Comparison of ENCODE assay signal across 14 cellular contexts in the genomic region with DNA sequence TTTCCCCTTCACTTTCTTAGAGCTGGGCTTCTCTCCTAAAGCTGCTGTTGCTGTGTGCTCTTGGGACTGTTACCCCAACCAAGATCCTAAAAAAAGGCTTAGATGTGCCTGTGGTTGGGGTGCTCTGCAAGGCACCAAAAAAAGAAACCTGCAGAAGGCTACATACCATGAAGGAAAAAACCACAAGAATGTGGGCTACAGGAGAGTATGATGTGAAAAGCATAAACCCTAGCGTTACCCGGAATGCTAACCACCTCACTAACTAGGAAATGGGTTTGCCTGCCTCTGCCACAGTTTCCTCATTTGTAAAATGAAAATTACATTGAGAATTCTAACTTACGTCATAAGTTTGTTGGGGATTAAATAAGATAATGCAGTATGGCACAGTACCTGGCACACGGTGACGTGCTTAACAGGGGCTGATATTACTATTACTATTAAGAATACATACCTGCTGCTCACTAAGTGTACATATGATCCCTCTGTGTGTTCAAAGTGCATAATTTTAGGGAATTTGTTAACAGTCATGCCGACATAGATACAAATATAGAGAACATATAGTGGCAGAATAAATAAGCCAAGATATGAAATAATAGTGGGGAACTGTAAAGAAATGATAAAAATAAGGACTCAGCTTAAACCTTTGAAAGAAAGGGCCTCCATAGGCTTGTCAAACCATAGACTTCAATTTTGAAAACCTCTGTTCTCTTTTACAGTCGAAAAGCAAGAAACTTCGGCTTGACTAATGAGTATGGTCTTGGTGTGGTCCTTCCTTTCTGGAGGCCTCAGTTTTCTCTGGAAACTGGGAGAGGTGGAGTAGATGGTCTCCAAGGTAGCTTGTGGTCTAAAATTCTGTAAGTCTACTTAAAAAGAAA.
DNase-seq lines count a peak whose midpoint lies in the region; ATAC-seq, FAIRE-seq and TF ChIP-seq lines count a peak whose summit lies in the region.
"Had no signal": no experiment of that assay in that cellular context is flagged by ENCODE, and none has a peak within 500 bp of the region (broad histone marks: within the 10 kb centered on the region; RNA-seq: fewer than 3 reads in every experiment).

No MANE protein-coding gene starts in this region.

- peak overlapping the region in 8 of 11 experiments; percentile 6 to 52 (median 28); a peak in 10 of 22 replicates for H3K9ac ChIP-seq in BLaER1 treated with 17β-estradiol and CSF1 and Interleukin-3, amounts not matched to agents 10 nM and 100 nM
- H3K9ac ChIP-seq in mesendoderm (ENCODE audit: low read length) = no peak overlapping the region
- no peak overlapping the region for H3K9ac ChIP-seq in trophoblast cell (ENCODE audit: low read length)

- no peak overlapping the region for H2BK12ac ChIP-seq in trophoblast cell (ENCODE audit: low read length)

- CTCF ChIA-PET in activated CD4-positive, alpha-beta memory T cell treated with anti-CD3 and anti-CD28 coated beads, Interleukin-2, amount 10 ng/mL, durations not matched to agents 7 days and 5 days (lab: Charles Lee) = interaction anchor here (2.0 kb wide), 1 partner anchor 137 kb away, joined by 6 read pairs; no protein-coding TSS in a partner anchor

- H3K4ac ChIP-seq in mesendoderm (ENCODE audit: low read depth, low read length) (no peak overlapping the region), trophoblast cell (ENCODE audit: low read depth, low read length) (no peak overlapping the region)

- no peak overlapping the region for H2BK120ac ChIP-seq in mesendoderm (ENCODE audit: low read depth, low read length)
- H2BK120ac ChIP-seq in trophoblast cell (ENCODE audit: insufficient read depth, low read length, poor library complexity) = no peak overlapping the region

- H2BK15ac ChIP-seq in mesendoderm (replicated peaks; ENCODE audit: low read depth) = no peak overlapping the region

- peaks cover 61 to 69% (median 65%) of the 10 kb centered on the region in 10 experiments for H3K4me1 ChIP-seq in BLaER1 treated with 17β-estradiol and CSF1 and Interleukin-3, amounts not matched to agents 10 nM and 100 nM
- H3K4me1 ChIP-seq in mesendoderm (ENCODE audit: control insufficient read depth, low read depth, low read length) (no peaks in the 10 kb centered on the region), gastroesophageal sphincter (peaks cover 0 to 19% (median 0%) of the 10 kb centered on the region in 3 donors), trophoblast cell (ENCODE audit: control insufficient read depth in 1 of 2, insufficient read depth in 2 of 2, low read length in 2 of 2) (peaks cover 3 to 7% of the 10 kb centered on the region in 2 experiments), pancreas (no peaks in the 10 kb centered on the region)

- no peaks in the 10 kb centered on the region for H3K36me3 ChIP-seq in BLaER1 treated with 17β-estradiol and CSF1 and Interleukin-3, amounts not matched to agents 10 nM and 100 nM
- H3K36me3 ChIP-seq in mesendoderm (ENCODE audit: control insufficient read depth, insufficient read depth, low read length) (no peaks in the 10 kb centered on the region), gastroesophageal sphincter (no peaks in the 10 kb centered on the region), trophoblast cell (ENCODE audit: control insufficient read depth in 1 of 2, insufficient read depth in 2 of 2, low read length in 2 of 2) (no peaks in the 10 kb centered on the region), pancreas (no peaks in the 10 kb centered on the region)

- ATAC-seq in gastroesophageal sphincter (no peak), pancreas (no peak)

- H3K4me3 ChIP-seq in BLaER1 treated with 17β-estradiol and CSF1 and Interleukin-3, amounts not matched to agents 10 nM and 100 nM = peak overlapping the region in 3 of 10 experiments; percentile 1 to 24 (median 10); a peak in 2 of 20 replicates
- no peak overlapping the region for H3K4me3 ChIP-seq in mesendoderm (ENCODE audit: low read length)
- H3K4me3 ChIP-seq in gastroesophageal sphincter = no peak overlapping the region
- no peak overlapping the region for H3K4me3 ChIP-seq in trophoblast cell (ENCODE audit: low read depth, low read length)
- H3K4me3 ChIP-seq in pancreas = no peak overlapping the region

- H3K4me1 Mint-ChIP-seq in activated CD4-positive, alpha-beta memory T cell treated with anti-CD3 and anti-CD28 coated beads, Interleukin-2, amount 10 ng/mL, durations not matched to agents 7 days and 5 days = peaks cover 62% of the 10 kb centered on the region

- FAIRE-seq in pancreas (lab: Jason Lieb, UNC) = no peak
- FAIRE-seq: endothelial cell of umbilical vein had no signal

- H3K27me3 Mint-ChIP-seq in activated CD4-positive, alpha-beta memory T cell treated with anti-CD3 and anti-CD28 coated beads, Interleukin-2, amount 10 ng/mL, durations not matched to agents 7 days and 5 days = no peaks in the 10 kb centered on the region
- H3K27me3 Mint-ChIP-seq: IgD-negative memory B cell had no signal

- H3K79me1 ChIP-seq in mesendoderm (ENCODE audit: low read length) = no peaks in the 10 kb centered on the region
- H3K79me1 ChIP-seq in trophoblast cell (ENCODE audit: low read length) = no peaks in the 10 kb centered on the region

- WGBS in mesendoderm (ENCODE audit: extremely low coverage, insufficient coverage, low lambda C conversion rate) = no CpG with 5 or more reads among the region's 8 CpGs
- WGBS in gastroesophageal sphincter (ENCODE audit: low coverage in 1 of 2), 2 donors = 83 to 91% methylated on average over 8 of the region's 8 CpGs
- WGBS in trophoblast cell (ENCODE audit: extremely low coverage, insufficient coverage, insufficient read length) = no CpG with 5 or more reads among the region's 8 CpGs
- 95 to 96% methylated on average over 8 of the region's 8 CpGs for WGBS in pancreas, 2 donors

- DNase-seq in H4 (ENCODE audit: low spot score) (peak; percentile 18), mesendoderm (no peak), trophoblast cell (no peak), hypothalamus (lab: John Stamatoyannopoulos, UW) (no peak), pancreas (no peak)
- DNase-seq in activated CD4-positive, alpha-beta memory T cell treated with anti-CD3 and anti-CD28 coated beads, Interleukin-2, amount 10 ng/mL, durations not matched to agents 7 days and 5 days = peak; percentile 48
- DNase-seq: aorta, Calu3, H7, NCI-H226 had no signal

- H4K8ac ChIP-seq in mesendoderm (ENCODE audit: low read depth, low read length) (no peak overlapping the region), trophoblast cell (ENCODE audit: low read depth, low read length) (no peak overlapping the region)

- H2BK5ac ChIP-seq in mesendoderm (ENCODE audit: low read length) (no peak overlapping the region), trophoblast cell (ENCODE audit: low read depth, low read length, poor library complexity) (no peak overlapping the region)

- H3K18ac ChIP-seq in mesendoderm (ENCODE audit: low read length) (peak overlapping the region; percentile 60), trophoblast cell (ENCODE audit: low read length) (no peak overlapping the region)

- no peak for TF ChIP-seq POLR2A in gastroesophageal sphincter (IDR thresholded peaks at IDR 0.05)

- no peaks in the 10 kb centered on the region for H3K9me3 ChIP-seq in BLaER1 treated with 17β-estradiol and CSF1 and Interleukin-3, amounts not matched to agents 10 nM and 100 nM (replicated peaks in 1 of 11)
- no peaks in the 10 kb centered on the region for H3K9me3 ChIP-seq in gastroesophageal sphincter
- no peaks in the 10 kb centered on the region for H3K9me3 ChIP-seq in trophoblast cell (ENCODE audit: insufficient read depth, low read depth, low read length)
- H3K9me3 ChIP-seq in pancreas = no peaks in the 10 kb centered on the region

- peak overlapping the region in 9 of 11 experiments; percentile 39 to 76 (median 51); a peak in 16 of 22 replicates for H3K27ac ChIP-seq in BLaER1 treated with 17β-estradiol and CSF1 and Interleukin-3, amounts not matched to agents 10 nM and 100 nM
- H3K27ac ChIP-seq in mesendoderm (ENCODE audit: low read depth, low read length) (no peak overlapping the region), gastroesophageal sphincter (no peak overlapping the region), trophoblast cell (ENCODE audit: low read depth, low read length) (no peak overlapping the region), pancreas (no peak overlapping the region)

- no peaks in the 10 kb centered on the region for H3K36me3 Mint-ChIP-seq in activated CD4-positive, alpha-beta memory T cell treated with anti-CD3 and anti-CD28 coated beads, Interleukin-2, amount 10 ng/mL, durations not matched to agents 7 days and 5 days (ENCODE audit: low read depth)

- H3K9me3 Mint-ChIP-seq in activated CD4-positive, alpha-beta memory T cell treated with anti-CD3 and anti-CD28 coated beads, Interleukin-2, amount 10 ng/mL, durations not matched to agents 7 days and 5 days = no peaks in the 10 kb centered on the region
- H3K9me3 Mint-ChIP-seq: IgD-negative memory B cell had no signal

- intact Hi-C loops in pancreas (cut with DNase I) = no loop called here

- POLR2A ChIA-PET in activated CD4-positive, alpha-beta memory T cell treated with anti-CD3 and anti-CD28 coated beads, Interleukin-2, amount 10 ng/mL, durations not matched to agents 7 days and 5 days (lab: Charles Lee) = interaction anchor here (1.0 to 2.0 kb wide), 9 partner anchors 9 to 172 kb away, joined by 3 to 4 read pairs (median 4); no protein-coding TSS in a partner anchor

- H3K56ac ChIP-seq in mesendoderm (ENCODE audit: low read length) = no peak overlapping the region

- H3K27me3 ChIP-seq in BLaER1 treated with 17β-estradiol and CSF1 and Interleukin-3, amounts not matched to agents 10 nM and 100 nM = no peaks in the 10 kb centered on the region
- H3K27me3 ChIP-seq in mesendoderm (ENCODE audit: insufficient read depth, low read length, poor library complexity) = no peaks in the 10 kb centered on the region
- H3K27me3 ChIP-seq in gastroesophageal sphincter = no peaks in the 10 kb centered on the region
- H3K27me3 ChIP-seq in trophoblast cell (ENCODE audit: insufficient read depth, low read length) = no peaks in the 10 kb centered on the region
- no peaks in the 10 kb centered on the region for H3K27me3 ChIP-seq in pancreas

- H3K23ac ChIP-seq in mesendoderm (ENCODE audit: low read length) = no peak overlapping the region
- H3K23ac ChIP-seq in trophoblast cell (ENCODE audit: low read length) = no peak overlapping the region

- no peak for TF ChIP-seq EP300 in gastroesophageal sphincter (IDR thresholded peaks at IDR 0.05)

- peak overlapping the region; percentile 63 to 87 (median 70) for H3K4me2 ChIP-seq in BLaER1 treated with 17β-estradiol and CSF1 and Interleukin-3, amounts not matched to agents 10 nM and 100 nM
- H3K4me2 ChIP-seq in mesendoderm (ENCODE audit: low read length) = no peak overlapping the region
- H3K4me2 ChIP-seq in trophoblast cell (ENCODE audit: low read length) = no peak overlapping the region

- H4K5ac ChIP-seq in mesendoderm (ENCODE audit: low read length) = no peak overlapping the region

- H2AK5ac ChIP-seq in mesendoderm (ENCODE audit: low read length) = no peak overlapping the region
- H2AK5ac ChIP-seq in trophoblast cell (ENCODE audit: low read length) = no peak overlapping the region

- no peak overlapping the region for H2AFZ ChIP-seq in trophoblast cell (ENCODE audit: insufficient read depth, low read length, poor library complexity)

- no peak overlapping the region for H3K14ac ChIP-seq in trophoblast cell (ENCODE audit: low read length)

- H3K79me2 ChIP-seq in mesendoderm (ENCODE audit: control insufficient read depth, insufficient read depth, low read length) (no peaks in the 10 kb centered on the region), trophoblast cell (ENCODE audit: control insufficient read depth, insufficient read depth, low read length, poor library complexity) (no peaks in the 10 kb centered on the region)

- H3K27ac Mint-ChIP-seq in activated CD4-positive, alpha-beta memory T cell treated with anti-CD3 and anti-CD28 coated beads, Interleukin-2, amount 10 ng/mL, durations not matched to agents 7 days and 5 days = peak overlapping the region; percentile 91

- 0 out of 22 replicates have a peak, but pooled peaks cover 0 to 4% (median 0%) of the 10 kb centered on the region in 11 experiments for H4K20me1 ChIP-seq in BLaER1 treated with 17β-estradiol and CSF1 and Interleukin-3, amounts not matched to agents 10 nM and 100 nM

- no peak overlapping the region for H4K91ac ChIP-seq in trophoblast cell (ENCODE audit: low read depth, low read length)

- TF ChIP-seq CTCF in gastroesophageal sphincter (IDR thresholded peaks at IDR 0.05) (no peak), pancreas (IDR thresholded peaks at IDR 0.05) (no peak)

- H3K4me3 Mint-ChIP-seq in activated CD4-positive, alpha-beta memory T cell treated with anti-CD3 and anti-CD28 coated beads, Interleukin-2, amount 10 ng/mL, durations not matched to agents 7 days and 5 days = peak overlapping the region; percentile 52

- H4K12ac ChIP-seq in trophoblast cell (ENCODE audit: low read depth, low read length) = no peak overlapping the region

Comparison
In these comparisons a context has a peak if more than half of its experiments do, and no peak if none do; other contexts are left out.
1. H3K27ac ChIP-seq: peak in BLaER1 treated with 17β-estradiol and CSF1 and Interleukin-3, amounts not matched to agents 10 nM and 100 nM (9 of 11); none in mesendoderm (single experiment), gastroesophageal sphincter (0 of 4), trophoblast cell (single experiment) and pancreas (0 of 4).
2. H3K4me2 ChIP-seq: peak in BLaER1 treated with 17β-estradiol and CSF1 and Interleukin-3, amounts not matched to agents 10 nM and 100 nM (11 of 11); none in mesendoderm (single experiment) and trophoblast cell (single experiment).
3. H3K9ac ChIP-seq: peak in BLaER1 treated with 17β-estradiol and CSF1 and Interleukin-3, amounts not matched to agents 10 nM and 100 nM (8 of 11); none in mesendoderm (single experiment) and trophoblast cell (single experiment).
4. DNase-seq: peak in H4 (single experiment) and activated CD4-positive, alpha-beta memory T cell treated with anti-CD3 and anti-CD28 coated beads, Interleukin-2, amount 10 ng/mL, durations not matched to agents 7 days and 5 days (single experiment); none in mesendoderm (single experiment), trophoblast cell (0 of 2), hypothalamus (0 of 51) and pancreas (0 of 6).